19 cellular contexts compared by ENCODE assay signal in genomic region chr2:52465267-52465666, GRCh38.
DNase-seq lines count a peak whose midpoint lies in the region; ATAC-seq and TF ChIP-seq lines count a peak whose summit lies in the region.
"Had no signal": no experiment of that assay in that cellular context is flagged by ENCODE, and none has a peak within 500 bp of the region (broad histone marks: within the 10 kb centered on the region; RNA-seq: fewer than 3 reads in every experiment).

No MANE protein-coding gene starts in this region.

- no peak overlapping the region for H2BK15ac ChIP-seq in mesenchymal stem cell (ENCODE audit: low read depth, poor library complexity, severe bottlenecking)

- H3K79me1 ChIP-seq in mesenchymal stem cell (replicated peaks; ENCODE audit: low read length, poor library complexity, severe bottlenecking) = no peaks in the 10 kb centered on the region

- H3K27me3 ChIP-seq in SJCRH30 = no peaks in the 10 kb centered on the region
- no peaks in the 10 kb centered on the region for H3K27me3 ChIP-seq in brain microvascular endothelial cell (replicated peaks)
- H3K27me3 ChIP-seq in mesenchymal stem cell (ENCODE audit: control insufficient read depth in 1 of 2, insufficient read depth in 1 of 2, low read length in 2 of 2) = no peaks in the 10 kb centered on the region
- H3K27me3 ChIP-seq in prostate gland (replicated peaks; ENCODE audit: insufficient read depth) = no peaks in the 10 kb centered on the region

- no peak for TF ChIP-seq POLR2A in prostate gland (IDR thresholded peaks at IDR 0.05)

- TF ChIP-seq CTCF in brain microvascular endothelial cell (IDR thresholded peaks at IDR 0.05; ENCODE audit: low read depth, low read length, missing control alignments) (no peak), prostate gland (IDR thresholded peaks at IDR 0.05) (no peak)

- no peak overlapping the region for H3K18ac ChIP-seq in mesenchymal stem cell (ENCODE audit: low read depth in 1 of 2, low read length in 2 of 2)

- H3K36me3 ChIP-seq in SJCRH30 (no peaks in the 10 kb centered on the region), brain microvascular endothelial cell (replicated peaks) (no peaks in the 10 kb centered on the region), mesenchymal stem cell (ENCODE audit: control insufficient read depth in 1 of 2, insufficient read depth in 2 of 2, low read depth in 1 of 2, low read length in 2 of 2) (no peaks in the 10 kb centered on the region), prostate gland (no peaks in the 10 kb centered on the region)

- no peak overlapping the region for H3K14ac ChIP-seq in mesenchymal stem cell (ENCODE audit: low read length in 2 of 2)

- intact Hi-C loops in prostate gland (cut with DNase I) = no loop called here

- no peak overlapping the region for H3K9ac ChIP-seq in mesenchymal stem cell (ENCODE audit: low read length)

- H3K23ac ChIP-seq in mesenchymal stem cell (ENCODE audit: low read length in 2 of 2) = no peak overlapping the region

- H2AK5ac ChIP-seq in mesenchymal stem cell (ENCODE audit: low read length, severe bottlenecking) = no peak overlapping the region

- H3K27ac ChIP-seq in SJCRH30 = peak overlapping the region; percentile 18; the same call in 1 of the 2 replicates
- no peak overlapping the region for H3K27ac ChIP-seq in brain microvascular endothelial cell
- peak overlapping the region; percentile 82 for H3K27ac ChIP-seq in mesenchymal stem cell (ENCODE audit: low read length, poor library complexity, severe bottlenecking)
- H3K27ac ChIP-seq in prostate gland = no peak overlapping the region
- H3K27ac ChIP-seq: 22Rv1 had no signal

- ATAC-seq in HG03139 (IDR thresholded peaks at IDR 0.05; ENCODE audit: unreplicated experiment) = no peak

- H3K4me1 ChIP-seq in SJCRH30 (peaks cover 17% of the 10 kb centered on the region; the same call in 1 of the 2 replicates), mesenchymal stem cell (ENCODE audit: control insufficient read depth, insufficient read depth, low read depth, low read length) (peaks cover 2% of the 10 kb centered on the region), prostate gland (replicated peaks) (no peaks in the 10 kb centered on the region)
- H3K4me1 ChIP-seq: Caco-2 had no signal

- no peak overlapping the region for H4K91ac ChIP-seq in mesenchymal stem cell (ENCODE audit: low read length)

- H2AFZ ChIP-seq in mesenchymal stem cell (ENCODE audit: low read depth, low read length) = no peak overlapping the region

- H3K4me2 ChIP-seq in mesenchymal stem cell (ENCODE audit: low read length, poor library complexity, severe bottlenecking) = no peak overlapping the region

- H2BK120ac ChIP-seq in mesenchymal stem cell (ENCODE audit: low read depth, low read length) = no peak overlapping the region

- no peak overlapping the region for H4K8ac ChIP-seq in mesenchymal stem cell (ENCODE audit: low read length)

- DNase-seq in A172 (ENCODE audit: low spot score) (peak; percentile 23), SJCRH30 (peak in 1 of 2 experiments; percentile 47), brain microvascular endothelial cell (peak; percentile 51), mesenchymal stem cell (no peak), ecto neural progenitor cell (ENCODE audit: low spot score) (no peak), retina (no peak), prostate gland (ENCODE audit: low spot score) (no peak)
- DNase-seq: Caco-2; CD4-positive, alpha-beta T cell; DMS153; GDM1; H7; NCI-H1105; NCI-H2081 treated with DMSO at 0.1 percent for 48 hours; NCI-H510A treated with DMSO at 0.1 percent for 48 hours; NCI-H774; Right ventricle myocardium superior had no signal

- in situ Hi-C loops in brain microvascular endothelial cell (cut with HindIII; ENCODE audit: low pct_ligation_motif_present, low sequenced_read_pairs) = no loop called here

- H3K9me3 ChIP-seq in SJCRH30 (replicated peaks) (no peaks in the 10 kb centered on the region), mesenchymal stem cell (ENCODE audit: control insufficient read depth, low read length) (no peaks in the 10 kb centered on the region), prostate gland (no peaks in the 10 kb centered on the region)
- H3K9me3 ChIP-seq: Caco-2 had no signal

- no peak overlapping the region for H3K4me3 ChIP-seq in SJCRH30
- no peak overlapping the region for H3K4me3 ChIP-seq in brain microvascular endothelial cell (ENCODE audit: low read depth, low read length)
- H3K4me3 ChIP-seq in mesenchymal stem cell (ENCODE audit: insufficient read depth in 1 of 2, low read depth in 1 of 2, low read length in 2 of 2) = no peak overlapping the region
- H3K4me3 ChIP-seq in prostate gland = no peak overlapping the region

- no peak overlapping the region for H2BK12ac ChIP-seq in mesenchymal stem cell (ENCODE audit: low read length in 2 of 2)

- H2BK5ac ChIP-seq in mesenchymal stem cell (ENCODE audit: low read depth, low read length, poor library complexity, severe bottlenecking) = no peak overlapping the region

- no CpG with 5 or more reads among the region's 3 CpGs for WGBS in mesenchymal stem cell
- WGBS in prostate gland = 58% methylated on average over 3 of the region's 3 CpGs

- no peak overlapping the region for H3K4ac ChIP-seq in mesenchymal stem cell (ENCODE audit: low read depth in 1 of 2, low read length in 2 of 2)

Comparison
In these comparisons a context has a peak if more than half of its experiments do, and no peak if none do; other contexts are left out.
1. DNase-seq: peak in A172 (single experiment) and brain microvascular endothelial cell (single experiment); none in mesenchymal stem cell (single experiment), ecto neural progenitor cell (single experiment), retina (single experiment) and prostate gland (single experiment).
2. H3K27ac ChIP-seq: peak in SJCRH30 (single experiment) and mesenchymal stem cell (single experiment); none in brain microvascular endothelial cell (single experiment) and prostate gland (0 of 2).